ENCODE assay signal across 11 cellular contexts in genomic region chr13:34155931-34156607, GRCh38.
DNase-seq lines count a peak whose midpoint lies in the region; ATAC-seq and TF ChIP-seq lines count a peak whose summit lies in the region.
"Had no signal": no experiment of that assay in that cellular context is flagged by ENCODE, and none has a peak within 500 bp of the region (broad histone marks: within the 10 kb centered on the region; RNA-seq: fewer than 3 reads in every experiment).

No MANE protein-coding gene starts in this region.

- peaks cover 0 to 4% of the 10 kb centered on the region in 2 donors for H3K9me3 Mint-ChIP-seq in activated T-cell treated with anti-CD3 and anti-CD28 coated beads, Interleukin-2, amount 50 U/mL, for 72 hours
- H3K9me3 Mint-ChIP-seq: CD8-positive, alpha-beta T cell had no signal

- H3K36me3 ChIP-seq in WERI-Rb-1 (no peaks in the 10 kb centered on the region), gastroesophageal sphincter (no peaks in the 10 kb centered on the region), aorta (ENCODE audit: control insufficient read depth in 1 of 2, insufficient read depth in 2 of 2, low read length in 1 of 2) (no peaks in the 10 kb centered on the region)

- H3K27ac Mint-ChIP-seq in activated T-cell treated with anti-CD3 and anti-CD28 coated beads, Interleukin-2, amount 50 U/mL, for 72 hours = peak overlapping the region; percentile 96
- H3K27ac Mint-ChIP-seq: CD8-positive, alpha-beta T cell had no signal

- peak overlapping the region; percentile 64 to 87 for H3K4me3 Mint-ChIP-seq in activated T-cell treated with anti-CD3 and anti-CD28 coated beads, Interleukin-2, amount 50 U/mL, for 72 hours
- H3K4me3 Mint-ChIP-seq: CD8-positive, alpha-beta T cell; nephron had no signal

- peaks cover 51% of the 10 kb centered on the region for H3K27me3 Mint-ChIP-seq in activated T-cell treated with anti-CD3 and anti-CD28 coated beads, Interleukin-2, amount 50 U/mL, for 72 hours (ENCODE audit: low read depth)

- TF ChIP-seq EP300 in gastroesophageal sphincter (IDR thresholded peaks at IDR 0.05) = no peak

- H3K4me1 Mint-ChIP-seq in activated T-cell treated with anti-CD3 and anti-CD28 coated beads, Interleukin-2, amount 50 U/mL, for 72 hours (ENCODE audit: low read depth) = peaks cover 20% of the 10 kb centered on the region

- H3K9me3 ChIP-seq in WERI-Rb-1 (ENCODE audit: severe bottlenecking) (no peaks in the 10 kb centered on the region), gastroesophageal sphincter (no peaks in the 10 kb centered on the region), aorta (ENCODE audit: control insufficient read depth, low read length) (no peaks in the 10 kb centered on the region)

- no peak for TF ChIP-seq POLR2A in gastroesophageal sphincter (IDR thresholded peaks at IDR 0.05)

- H3K27ac ChIP-seq in WERI-Rb-1 (peak overlapping the region; percentile 45), gastroesophageal sphincter (peak overlapping the region in 3 of 4 donors; percentile 34 to 63 (median 50)), aorta (ENCODE audit: low read depth in 1 of 2, low read length in 2 of 2) (peak overlapping the region; percentile 71 to 99)

- H3K27me3 ChIP-seq in WERI-Rb-1 (ENCODE audit: insufficient read depth, low read depth, severe bottlenecking) = no peaks in the 10 kb centered on the region
- no peaks in the 10 kb centered on the region for H3K27me3 ChIP-seq in gastroesophageal sphincter
- no peaks in the 10 kb centered on the region for H3K27me3 ChIP-seq in aorta (ENCODE audit: control insufficient read depth in 1 of 2, insufficient read depth in 2 of 2, low read length in 1 of 2)

- H3K4me3 ChIP-seq in WERI-Rb-1 (ENCODE audit: low read depth, low read length) (peak overlapping the region; percentile 45), gastroesophageal sphincter (no peak overlapping the region), aorta (ENCODE audit: low read length in 2 of 2) (no peak overlapping the region)

- H3K4me1 ChIP-seq in gastroesophageal sphincter (peaks cover 0 to 31% (median 0%) of the 10 kb centered on the region in 3 donors), aorta (ENCODE audit: control insufficient read depth in 1 of 2, insufficient read depth in 2 of 2, low read length in 2 of 2) (peaks cover 0 to 3% of the 10 kb centered on the region in 2 donors)

- intact Hi-C loops in aorta (cut with DNase I) = loop anchor here (2.0 to 5.0 kb wide), 2 partner anchors 25 to 39 kb away; no protein-coding TSS in a partner anchor

- WGBS in gastroesophageal sphincter (ENCODE audit: low coverage in 1 of 2), 2 donors = 51 to 55% methylated on average over 8 to 10 of the region's 10 CpGs
- 59 to 66% methylated on average over 10 of the region's 10 CpGs for WGBS in aorta, 2 donors

- no peak for DNase-seq in activated T-cell treated with anti-CD3 and anti-CD28 coated beads, Interleukin-2, amount 50 U/mL, for 72 hours
- DNase-seq in activated T-cell treated with anti-CD3 and anti-CD28 coated beads, Interleukin-2, amount 50 U/mL, for 1 hour = no peak
- DNase-seq in WERI-Rb-1 = peak; percentile 48
- DNase-seq in aorta = no peak
- DNase-seq in HuH-7 (ENCODE audit: low spot score) = no peak
- DNase-seq in GF-D8 (lab: John Stamatoyannopoulos, UW) = no peak
- DNase-seq in left lobe of liver (ENCODE audit: low spot score) = no peak
- DNase-seq: CD8-positive, alpha-beta T cell; cerebellar nuclear complex had no signal

- peaks cover 2 to 3% of the 10 kb centered on the region in 2 donors for H3K36me3 Mint-ChIP-seq in activated T-cell treated with anti-CD3 and anti-CD28 coated beads, Interleukin-2, amount 50 U/mL, for 72 hours (ENCODE audit: insufficient read depth in 2 of 2)
- H3K36me3 Mint-ChIP-seq: CD8-positive, alpha-beta T cell had no signal

- no peak for TF ChIP-seq CTCF in WERI-Rb-1 (IDR thresholded peaks at IDR 0.05; ENCODE audit: low read depth, low read length)
- no peak for TF ChIP-seq CTCF in gastroesophageal sphincter (IDR thresholded peaks at IDR 0.05)

- ATAC-seq in activated T-cell treated with anti-CD3 and anti-CD28 coated beads, Interleukin-2, amount 50 U/mL, for 72 hours (replicated peaks in 1 of 2) = peak in 1 of 2 donors; percentile 18
- ATAC-seq in gastroesophageal sphincter (no peak), aorta (ENCODE audit: low FRiP score) (no peak), left lobe of liver (no peak)
- ATAC-seq: CD8-positive, alpha-beta T cell had no signal
